In the genomic region with DNA sequence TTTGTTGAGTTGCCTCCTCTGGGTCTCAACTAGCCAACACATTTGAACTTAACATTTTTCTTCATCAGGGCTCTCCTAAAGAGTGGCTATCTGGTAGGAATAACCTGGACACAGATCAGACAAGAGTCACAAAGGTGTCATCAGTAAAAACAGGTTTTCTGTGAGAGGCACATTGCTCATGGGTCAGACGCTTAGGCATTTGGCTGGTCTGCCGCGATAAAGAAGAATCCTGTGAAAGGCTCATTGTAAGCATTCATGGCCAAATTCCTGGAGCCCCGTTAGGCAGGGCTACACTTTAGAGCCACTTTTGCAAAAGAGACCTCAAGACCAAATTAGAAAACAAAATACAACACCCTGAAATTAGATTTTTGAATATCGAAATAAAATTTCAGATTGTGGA, we compare ENCODE assay signal across 28 cellular contexts.
A peak's percentile ranks its signal among the peaks of the same experiment; 100 is the strongest.
DNase-seq lines count a peak whose midpoint lies in the region; ATAC-seq, FAIRE-seq and TF ChIP-seq lines count a peak whose summit lies in the region.
"Had no signal": no experiment of that assay in that cellular context is flagged by ENCODE, and none has a peak within 500 bp of the region (broad histone marks: within the 10 kb centered on the region; RNA-seq: fewer than 3 reads in every experiment).

No MANE protein-coding gene starts in this region.

- TF ChIP-seq POLR2A in H1 (IDR thresholded peaks at IDR 0.05; ENCODE audit: control extremely low read depth in 1 of 2, low read depth in 2 of 2, low read length in 2 of 2), result no peak

- CTCF ChIA-PET in H1 (lab: Charles Lee; ENCODE audit: partially characterized antibody), result no interaction called here

- H3F3A ChIP-seq in GM23338 (replicated peaks; ENCODE audit: low read depth), result no peaks in the 10 kb centered on the region
- no peaks in the 10 kb centered on the region for H3F3A ChIP-seq in neural progenitor cell (ENCODE audit: low read depth)

- H3K4me1 ChIP-seq in GM23338 (ENCODE audit: insufficient read depth) (peaks cover 4% of the 10 kb centered on the region; the same call in 1 of the 2 replicates), H1 (replicated peaks in 1 of 4; ENCODE audit: control insufficient read depth in 3 of 4, insufficient read depth in 4 of 4, low read length in 3 of 4) (peaks cover 0 to 4% (median 0%) of the 10 kb centered on the region in 4 experiments; a peak in 1 of 7 replicates), neural progenitor cell (no peaks in the 10 kb centered on the region)
- H3K4me1 ChIP-seq: A549, BLaER1 had no signal

- no peak overlapping the region for H3K14ac ChIP-seq in H1 (ENCODE audit: insufficient read length)

- H2BK120ac ChIP-seq in H1 (replicated peaks; ENCODE audit: low read depth, low read length), result no peak overlapping the region

- H3K27ac Mint-ChIP-seq in GM23338, result no peak overlapping the region; the same call in 1 of the 2 replicates
- H3K27ac Mint-ChIP-seq in neural progenitor cell, result no peak overlapping the region
- H3K27ac Mint-ChIP-seq in stimulated activated naive B cell treated with anti-CD40 and anti-IgM and Interleukin-4, amounts not matched to agents 10 μg/mL and 1 μg/mL and 100 μg/mL, for 72 hours, result no peak overlapping the region
- no peak overlapping the region for H3K27ac Mint-ChIP-seq in chondrocyte (ENCODE audit: unreplicated experiment)
- H3K27ac Mint-ChIP-seq: B cell; CD4-positive, alpha-beta memory T cell; CD4-positive, CD25-positive, alpha-beta regulatory T cell; CD8-positive, alpha-beta memory T cell had no signal

- DNase-seq in GM23338 (ENCODE audit: low spot score) (peak; percentile 27), H1 (ENCODE audit: low read depth in 1 of 2, low spot score in 2 of 2) (no peak), islet precursor cell (peak; percentile 69), neural progenitor cell (ENCODE audit: low spot score) (peak; percentile 24), NCI-H146 treated with DMSO at 0.1 percent for 48 hours (lab: John Stamatoyannopoulos, UW; ENCODE audit: unreplicated experiment) (no peak), chondrocyte (ENCODE audit: low spot score) (no peak)
- no peak for DNase-seq in stimulated activated naive B cell treated with anti-CD40 and anti-IgM and Interleukin-4, amounts not matched to agents 10 μg/mL and 1 μg/mL and 100 μg/mL, for 72 hours
- DNase-seq: AML-193; C1 segment of cervical spinal cord; CD4-positive, alpha-beta memory T cell; CD4-positive, CD25-positive, alpha-beta regulatory T cell; CD8-positive, alpha-beta memory T cell; COR-L47; DMS 273 treated with DMSO at 0.1 percent for 48 hours; DMS153; DMS53; DMS79; DND-41; EL had no signal

- no peaks in the 10 kb centered on the region for H3K79me2 ChIP-seq in GM23338 (replicated peaks; ENCODE audit: insufficient read depth)
- no peaks in the 10 kb centered on the region for H3K79me2 ChIP-seq in H1 (ENCODE audit: control insufficient read depth in 1 of 2, insufficient read depth in 2 of 2, low read length in 2 of 2)
- H3K79me2 ChIP-seq in neural progenitor cell (ENCODE audit: low read depth), result no peaks in the 10 kb centered on the region

- H2AFZ ChIP-seq in GM23338, result peak overlapping the region; percentile 67
- H2AFZ ChIP-seq in H1 (ENCODE audit: low read length), result peak overlapping the region; percentile 78; the same call in 1 of the 2 replicates
- no peak overlapping the region for H2AFZ ChIP-seq in neural progenitor cell (replicated peaks)

- TF ChIP-seq EP300 in H1 (IDR thresholded peaks at IDR 0.05; ENCODE audit: borderline replicate concordance in 1 of 2, low read depth in 2 of 2, low read length in 2 of 2), result no peak

- POLR2A ChIA-PET in H1 (lab: Charles Lee; ENCODE audit: partially characterized antibody), result no interaction called here

- H4K20me1 ChIP-seq in GM23338 (replicated peaks; ENCODE audit: insufficient read depth) (no peaks in the 10 kb centered on the region), H1 (replicated peaks in 1 of 2; ENCODE audit: control insufficient read depth in 1 of 2, insufficient read depth in 2 of 2, low read length in 2 of 2) (no peaks in the 10 kb centered on the region), neural progenitor cell (ENCODE audit: low read depth) (no peaks in the 10 kb centered on the region)
- H4K20me1 ChIP-seq: BLaER1 had no signal

- no peak overlapping the region for H3K56ac ChIP-seq in H1 (replicated peaks; ENCODE audit: insufficient read length, low read depth, low read length)

- H3K27me3 ChIP-seq in GM23338 (ENCODE audit: insufficient read depth) (no peaks in the 10 kb centered on the region), H1 (replicated peaks in 1 of 4; ENCODE audit: control insufficient read depth in 3 of 4, extremely low read depth in 1 of 4, insufficient read depth in 3 of 4, low read length in 3 of 4) (no peaks in the 10 kb centered on the region), neural progenitor cell (no peaks in the 10 kb centered on the region)
- H3K27me3 ChIP-seq: BLaER1 had no signal

- H3K23me2 ChIP-seq in H1 (ENCODE audit: low read depth, low read length), result no peaks in the 10 kb centered on the region

- no peak overlapping the region for H3K27ac ChIP-seq in GM23338 (ENCODE audit: low read depth)
- no peak overlapping the region for H3K27ac ChIP-seq in H1 (ENCODE audit: low read depth, low read length)
- H3K27ac ChIP-seq in neural progenitor cell, result no peak overlapping the region
- H3K27ac ChIP-seq: 22Rv1, A549, BLaER1 had no signal

- TF ChIP-seq CTCF in GM23338 (conservative IDR thresholded peaks at IDR 0.05; ENCODE audit: low read depth in 2 of 2) (no peak), H1 (IDR thresholded peaks at IDR 0.05; ENCODE audit: control extremely low read depth in 1 of 3, insufficient read depth in 1 of 3, low read depth in 1 of 3, low read length in 3 of 3) (no peak), neural progenitor cell (IDR thresholded peaks at IDR 0.05) (no peak), chondrocyte (IDR thresholded peaks at IDR 0.05) (no peak)

- peaks cover 12% of the 10 kb centered on the region for H3K9me2 ChIP-seq in GM23338 (ENCODE audit: insufficient read depth)

- FAIRE-seq in H1 (lab: Jason Lieb, UNC), result no peak
- FAIRE-seq: A549, GM12878, GM12892, GM18507 had no signal

- H2BK15ac ChIP-seq in H1 (ENCODE audit: low read length), result no peak overlapping the region

- H2BK12ac ChIP-seq in H1 (ENCODE audit: low read depth, low read length), result no peak overlapping the region

- no peaks in the 10 kb centered on the region for H3K36me3 Mint-ChIP-seq in GM23338 (ENCODE audit: low read depth)
- H3K36me3 Mint-ChIP-seq in neural progenitor cell, result no peaks in the 10 kb centered on the region
- no peaks in the 10 kb centered on the region for H3K36me3 Mint-ChIP-seq in stimulated activated naive B cell treated with anti-CD40 and anti-IgM and Interleukin-4, amounts not matched to agents 10 μg/mL and 1 μg/mL and 100 μg/mL, for 72 hours
- no peaks in the 10 kb centered on the region for H3K36me3 Mint-ChIP-seq in chondrocyte (ENCODE audit: low read depth)
- H3K36me3 Mint-ChIP-seq: CD14-positive monocyte; CD4-positive, alpha-beta memory T cell; CD4-positive, CD25-positive, alpha-beta regulatory T cell; CD8-positive, alpha-beta memory T cell had no signal

- no peaks in the 10 kb centered on the region for H3K79me1 ChIP-seq in H1 (ENCODE audit: low read depth, low read length)

- H3K4me3 ChIP-seq in GM23338, result no peak overlapping the region
- H3K4me3 ChIP-seq in H1 (ENCODE audit: extremely low read depth in 1 of 4, insufficient read depth in 2 of 4, low read depth in 3 of 4, low read length in 4 of 4), result no peak overlapping the region
- H3K4me3 ChIP-seq in neural progenitor cell, result no peak overlapping the region
- H3K4me3 ChIP-seq: A549, BLaER1, GM12878 had no signal

- H2BK5ac ChIP-seq in H1 (ENCODE audit: low read depth, low read length), result no peak overlapping the region

- H2AK5ac ChIP-seq in H1 (ENCODE audit: low read depth, low read length), result no peak overlapping the region

- no peaks in the 10 kb centered on the region for H3K36me3 ChIP-seq in GM23338 (ENCODE audit: insufficient read depth)
- no peaks in the 10 kb centered on the region for H3K36me3 ChIP-seq in H1 (ENCODE audit: control insufficient read depth in 2 of 4, insufficient read depth in 4 of 4, low read length in 3 of 4)
- no peaks in the 10 kb centered on the region for H3K36me3 ChIP-seq in neural progenitor cell
- H3K36me3 ChIP-seq: BLaER1 had no signal

- H3K9me3 Mint-ChIP-seq in GM23338, result no peaks in the 10 kb centered on the region
- H3K9me3 Mint-ChIP-seq in neural progenitor cell, result no peaks in the 10 kb centered on the region
- H3K9me3 Mint-ChIP-seq in stimulated activated naive B cell treated with anti-CD40 and anti-IgM and Interleukin-4, amounts not matched to agents 10 μg/mL and 1 μg/mL and 100 μg/mL, for 72 hours, result no peaks in the 10 kb centered on the region
- H3K9me3 Mint-ChIP-seq in chondrocyte (ENCODE audit: low read depth), result no peaks in the 10 kb centered on the region
- H3K9me3 Mint-ChIP-seq: CD4-positive, alpha-beta memory T cell; CD8-positive, alpha-beta memory T cell had no signal

- H3K4me1 Mint-ChIP-seq in GM23338, result 0 out of 3 replicates have a peak, but pooled peaks cover 2% of the 10 kb centered on the region
- H3K4me1 Mint-ChIP-seq in neural progenitor cell, result no peaks in the 10 kb centered on the region
- no peaks in the 10 kb centered on the region for H3K4me1 Mint-ChIP-seq in stimulated activated naive B cell treated with anti-CD40 and anti-IgM and Interleukin-4, amounts not matched to agents 10 μg/mL and 1 μg/mL and 100 μg/mL, for 72 hours
- H3K4me1 Mint-ChIP-seq in chondrocyte (ENCODE audit: low read depth), result no peaks in the 10 kb centered on the region
- H3K4me1 Mint-ChIP-seq: B cell; CD14-positive monocyte; CD4-positive, alpha-beta memory T cell; CD4-positive, CD25-positive, alpha-beta regulatory T cell; CD8-positive, alpha-beta memory T cell had no signal

- no peak overlapping the region for H3K18ac ChIP-seq in H1 (ENCODE audit: extremely low read depth, low read length)

- H3K4ac ChIP-seq in H1 (replicated peaks; ENCODE audit: insufficient read length, low read depth, low read length), result no peak overlapping the region

- 85% methylated on average over 5 of the region's 5 CpGs; no CpG with 5 or more reads in 1 of the 2 experiments for WGBS in H1 (ENCODE audit: extremely low coverage in 1 of 2, insufficient coverage in 1 of 2, insufficient read length in 1 of 2, insufficient replicate concordance in 2 of 2, low coverage in 1 of 2, low lambda C conversion rate in 2 of 2, missing lambda C conversion rate in 1 of 2), 2 experiments

- H3K9ac ChIP-seq in H1 (replicated peaks in 1 of 4; ENCODE audit: extremely low read depth in 1 of 4, low read depth in 3 of 4, low read length in 3 of 4), result no peak overlapping the region
- H3K9ac ChIP-seq in neural progenitor cell, result no peak overlapping the region
- H3K9ac ChIP-seq: BLaER1 had no signal

- ATAC-seq in GM23338, result peak; percentile 35; the same call in 1 of the 3 replicates
- ATAC-seq in GM21360 (IDR thresholded peaks at IDR 0.05; ENCODE audit: unreplicated experiment), result no peak
- ATAC-seq in stimulated activated naive B cell treated with anti-CD40 and anti-IgM and Interleukin-4, amounts not matched to agents 10 μg/mL and 1 μg/mL and 100 μg/mL, for 72 hours (replicated peaks), result no peak
- ATAC-seq: A549, GM12878 had no signal

- no peak overlapping the region for H2BK20ac ChIP-seq in H1 (ENCODE audit: low read length)

- no peak overlapping the region for H4K91ac ChIP-seq in H1 (replicated peaks; ENCODE audit: insufficient read length, low read length)

- no peak overlapping the region for H3K4me2 ChIP-seq in GM23338
- H3K4me2 ChIP-seq in H1 (ENCODE audit: insufficient read depth in 1 of 2, low read depth in 2 of 2, low read length in 2 of 2), result no peak overlapping the region
- H3K4me2 ChIP-seq in neural progenitor cell, result no peak overlapping the region
- H3K4me2 ChIP-seq: A549, BLaER1 had no signal

- H3K4me3 Mint-ChIP-seq in GM23338 (no peak overlapping the region), neural progenitor cell (no peak overlapping the region), chondrocyte (ENCODE audit: unreplicated experiment) (no peak overlapping the region)
- H3K4me3 Mint-ChIP-seq in stimulated activated naive B cell treated with anti-CD40 and anti-IgM and Interleukin-4, amounts not matched to agents 10 μg/mL and 1 μg/mL and 100 μg/mL, for 72 hours, result no peak overlapping the region
- H3K4me3 Mint-ChIP-seq: B cell; CD14-positive monocyte; CD4-positive, alpha-beta memory T cell; CD4-positive, CD25-positive, alpha-beta regulatory T cell; CD8-positive, alpha-beta memory T cell had no signal

- peaks cover 3% of the 10 kb centered on the region for H3K27me3 Mint-ChIP-seq in GM23338 (ENCODE audit: insufficient read depth, low read depth, poor library complexity)
- no peaks in the 10 kb centered on the region for H3K27me3 Mint-ChIP-seq in neural progenitor cell (ENCODE audit: insufficient read depth, low read depth)
- peaks cover 0 to 7% of the 10 kb centered on the region in 2 donors for H3K27me3 Mint-ChIP-seq in stimulated activated naive B cell treated with anti-CD40 and anti-IgM and Interleukin-4, amounts not matched to agents 10 μg/mL and 1 μg/mL and 100 μg/mL, for 72 hours
- peaks cover 48% of the 10 kb centered on the region for H3K27me3 Mint-ChIP-seq in chondrocyte (ENCODE audit: low read depth)
- H3K27me3 Mint-ChIP-seq: B cell had no signal

- no peak for TF ChIP-seq RAD21 in H1 (IDR thresholded peaks at IDR 0.05 in 1 of 2, conservative IDR thresholded peaks at IDR 0.05 in 1 of 2; ENCODE audit: low read depth in 2 of 2, low read length in 2 of 2)

- H3K9me3 ChIP-seq in H1 (ENCODE audit: insufficient read depth in 2 of 2, low read depth in 1 of 2, low read length in 1 of 2), result no peaks in the 10 kb centered on the region
- no peaks in the 10 kb centered on the region for H3K9me3 ChIP-seq in neural progenitor cell (ENCODE audit: low read depth)
- H3K9me3 ChIP-seq: A549, BLaER1 had no signal

- H4K5ac ChIP-seq in H1 (ENCODE audit: insufficient read length, low read depth, low read length), result no peak overlapping the region

- no peak overlapping the region for H3K23ac ChIP-seq in H1 (ENCODE audit: insufficient read length)

- H4K8ac ChIP-seq in H1 (ENCODE audit: extremely low read depth, insufficient read depth, low read length), result no peak overlapping the region

Comparison
In these comparisons a context has a peak if more than half of its experiments do, and no peak if none do; other contexts are left out.
1. DNase-seq: peak in GM23338 (single experiment), islet precursor cell (single experiment) and neural progenitor cell (single experiment); none in H1 (0 of 2), NCI-H146 treated with DMSO at 0.1 percent for 48 hours (single experiment), stimulated activated naive B cell treated with anti-CD40 and anti-IgM and Interleukin-4, amounts not matched to agents 10 μg/mL and 1 μg/mL and 100 μg/mL, for 72 hours (single experiment) and chondrocyte (single experiment).